9 cellular contexts compared by ENCODE assay signal in genomic region chr6:139577991-139578604, GRCh38.
DNase-seq lines count a peak whose midpoint lies in the region; ATAC-seq, FAIRE-seq and TF ChIP-seq lines count a peak whose summit lies in the region.
"Had no signal": no experiment of that assay in that cellular context is flagged by ENCODE, and none has a peak within 500 bp of the region (broad histone marks: within the 10 kb centered on the region; RNA-seq: fewer than 3 reads in every experiment).

No MANE protein-coding gene starts in this region.

- ATAC-seq in thoracic aorta (ENCODE audit: insufficient number of reproducible peaks, low FRiP score, low read depth) (no peak), HG03521 (IDR thresholded peaks at IDR 0.05; ENCODE audit: unreplicated experiment) (no peak), left ventricle myocardium superior (no peak)

- H3K27me3 ChIP-seq in ascending aorta (no peaks in the 10 kb centered on the region), thoracic aorta (replicated peaks; ENCODE audit: insufficient read depth) (no peaks in the 10 kb centered on the region)
- H3K27me3 ChIP-seq: transverse colon had no signal

- FAIRE-seq in kidney (lab: Jason Lieb, UNC) = no peak

- TF ChIP-seq CTCF in ascending aorta (IDR thresholded peaks at IDR 0.05) (no peak), kidney (IDR thresholded peaks at IDR 0.05; ENCODE audit: borderline replicate concordance, extremely low read depth, insufficient read depth) (no peak), thoracic aorta (IDR thresholded peaks at IDR 0.05) (no peak)

- no peaks in the 10 kb centered on the region for H3K36me3 ChIP-seq in ascending aorta
- no peaks in the 10 kb centered on the region for H3K36me3 ChIP-seq in kidney (ENCODE audit: control insufficient read depth in 1 of 2, insufficient read depth in 2 of 2, low read length in 2 of 2)
- H3K36me3 ChIP-seq in thoracic aorta = no peaks in the 10 kb centered on the region
- H3K36me3 ChIP-seq: transverse colon had no signal

- H3K27ac ChIP-seq in ascending aorta = peak overlapping the region; percentile 51 to 59
- H3K27ac ChIP-seq in kidney (ENCODE audit: low read depth in 2 of 2, low read length in 2 of 2) = peak overlapping the region; percentile 73 to 78
- peak overlapping the region; percentile 39 to 57 for H3K27ac ChIP-seq in thoracic aorta

- H3K4me1 ChIP-seq in ascending aorta (peaks cover 6 to 7% of the 10 kb centered on the region in 2 donors), kidney (ENCODE audit: control insufficient read depth in 1 of 2, insufficient read depth in 1 of 2, low read depth in 1 of 2, low read length in 2 of 2) (peaks cover 0 to 5% of the 10 kb centered on the region in 2 donors), thoracic aorta (ENCODE audit: control insufficient read depth in 1 of 2, low read depth in 2 of 2) (peaks cover 6 to 19% of the 10 kb centered on the region in 2 donors)
- H3K4me1 ChIP-seq: transverse colon had no signal

- no peak overlapping the region for H3K9ac ChIP-seq in kidney (ENCODE audit: low read length in 2 of 2)

- intact Hi-C loops in ascending aorta (cut with DNase I) (no loop called here), kidney (cut with DNase I) (no loop called here), left ventricle myocardium superior (cut with micrococcal nuclease) (no loop called here)

- H3K4me3 ChIP-seq in ascending aorta (no peak overlapping the region), kidney (ENCODE audit: low read length in 2 of 2) (no peak overlapping the region), thoracic aorta (peak overlapping the region; percentile 14)
- H3K4me3 ChIP-seq: transverse colon had no signal

- H3K9me3 ChIP-seq in ascending aorta (no peaks in the 10 kb centered on the region), kidney (ENCODE audit: control insufficient read depth in 1 of 2, low read length in 2 of 2) (no peaks in the 10 kb centered on the region), thoracic aorta (no peaks in the 10 kb centered on the region)
- H3K9me3 ChIP-seq: transverse colon had no signal

- DNase-seq in HCEC 1CT = peak; percentile 93
- no peak for DNase-seq in ascending aorta (ENCODE audit: low spot score in 2 of 2)
- DNase-seq in kidney = no peak
- no peak for DNase-seq in thoracic aorta (ENCODE audit: low spot score)
- no peak for DNase-seq in SW 1271 (lab: John Stamatoyannopoulos, UW)
- DNase-seq in NCI-H82 treated with DMSO at 0.1 percent for 48 hours (lab: John Stamatoyannopoulos, UW; ENCODE audit: unreplicated experiment) = no peak
- DNase-seq in left ventricle myocardium superior = no peak
- DNase-seq: transverse colon had no signal
